20 cellular contexts compared by ENCODE assay signal in the genomic region with DNA sequence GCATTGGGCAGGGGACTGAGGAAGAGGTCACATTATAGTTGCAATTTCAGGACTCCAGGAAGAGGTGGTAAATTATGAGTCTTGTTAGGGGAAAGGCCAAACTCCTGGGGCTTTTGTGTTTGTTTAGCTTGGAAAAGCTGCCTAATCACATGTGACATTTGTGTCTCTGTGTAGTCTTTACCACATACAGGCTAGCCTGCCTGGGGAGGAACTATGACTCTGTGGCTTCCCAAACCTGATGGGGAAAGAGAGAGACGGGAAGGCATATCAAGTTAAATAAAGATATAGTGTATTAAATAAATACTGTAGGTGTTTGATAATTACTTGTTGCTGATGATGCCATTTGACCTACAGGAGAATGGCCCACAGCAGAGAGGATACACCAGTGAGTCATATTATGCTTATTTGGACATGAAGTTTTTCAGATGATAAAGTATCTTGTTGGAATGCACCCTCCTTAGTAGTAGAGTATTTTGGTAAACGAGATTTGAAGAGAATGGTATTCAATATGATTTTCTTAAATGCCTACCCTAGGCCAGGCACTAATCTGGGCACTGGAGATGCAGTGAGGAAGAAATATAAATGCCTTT. TPM values are rescaled to one million over a fixed set of nuclear protein-coding genes. Genes with fewer than 3 reads are reported as not detected.
DNase-seq lines count a peak whose midpoint lies in the region; ATAC-seq, FAIRE-seq and TF ChIP-seq lines count a peak whose summit lies in the region.
"Had no signal": no experiment of that assay in that cellular context is flagged by ENCODE, and none has a peak within 500 bp of the region (broad histone marks: within the 10 kb centered on the region; RNA-seq: fewer than 3 reads in every experiment).

No MANE protein-coding gene starts in this region.

- H3K4me3 ChIP-seq in A549 = no peak overlapping the region
- H3K4me3 ChIP-seq in astrocyte (ENCODE audit: insufficient read depth, low read depth, low read length) = no peak overlapping the region
- H3K4me3 ChIP-seq: SJCRH30 had no signal

- 6% methylated on average over 2 of the region's 2 CpGs for WGBS in A549 (ENCODE audit: missing lambda C conversion rate)

- POLR2A ChIA-PET in A549 (lab: Yijun Ruan, JAX) = no interaction called here

- TF ChIP-seq RAD21 in A549 (conservative IDR thresholded peaks at IDR 0.05 in 1 of 2, IDR thresholded peaks at IDR 0.05 in 1 of 2) = no peak

- H3K27ac Mint-ChIP-seq in astrocyte (ENCODE audit: unreplicated experiment) = no peak overlapping the region
- H3K27ac Mint-ChIP-seq: activated naive CD8-positive, alpha-beta T cell treated with anti-CD3 and anti-CD28 coated beads, Interleukin-2, amount 10 ng/mL, durations not matched to agents 7 days and 5 days; naive thymus-derived CD8-positive, alpha-beta T cell had no signal

- H3K9me3 ChIP-seq in A549 (no peaks in the 10 kb centered on the region), astrocyte (ENCODE audit: insufficient read depth, low read depth, low read length) (no peaks in the 10 kb centered on the region)
- H3K9me3 ChIP-seq: SJCRH30 had no signal

- H3K27me3 Mint-ChIP-seq in astrocyte (ENCODE audit: low read depth, unreplicated experiment) = no peaks in the 10 kb centered on the region
- H3K27me3 Mint-ChIP-seq: activated naive CD8-positive, alpha-beta T cell treated with anti-CD3 and anti-CD28 coated beads, Interleukin-2, amount 10 ng/mL, durations not matched to agents 7 days and 5 days; naive thymus-derived CD8-positive, alpha-beta T cell had no signal

- H3K4me1 Mint-ChIP-seq in astrocyte (ENCODE audit: low read depth, unreplicated experiment) = peaks cover 7% of the 10 kb centered on the region

- TF ChIP-seq POLR2A in A549 (IDR thresholded peaks at IDR 0.05; ENCODE audit: low read length) = no peak

- no peaks in the 10 kb centered on the region for H3K27me3 ChIP-seq in astrocyte (ENCODE audit: insufficient read depth, low read length)
- H3K27me3 ChIP-seq: SJCRH30 had no signal

- no peaks in the 10 kb centered on the region for H3K9me3 Mint-ChIP-seq in astrocyte (ENCODE audit: unreplicated experiment)
- H3K9me3 Mint-ChIP-seq: activated naive CD8-positive, alpha-beta T cell treated with anti-CD3 and anti-CD28 coated beads, Interleukin-2, amount 10 ng/mL, durations not matched to agents 7 days and 5 days; activated T-cell treated with anti-CD3 and anti-CD28 coated beads, Interleukin-2, amount 50 U/mL, for 4 hours; naive thymus-derived CD8-positive, alpha-beta T cell had no signal

- H3K27ac ChIP-seq in A549 = peak overlapping the region in 1 of 2 experiments; percentile 54; a peak in 2 of 6 replicates
- no peak overlapping the region for H3K27ac ChIP-seq in astrocyte (ENCODE audit: low read depth, low read length)
- H3K27ac ChIP-seq: SJCRH30 had no signal

- TF ChIP-seq EP300 in A549 (IDR thresholded peaks at IDR 0.05) = no peak

- DNase-seq in A549 (ENCODE audit: low read depth in 1 of 2, low spot score in 1 of 2) (peak in 1 of 2 experiments; percentile 7), HCEC 1CT (peak; percentile 49), astrocyte (ENCODE audit: low read depth) (peak; percentile 45), kidney tubule cell (ENCODE audit: low spot score) (peak; percentile 30), mesenteric fat pad (ENCODE audit: low spot score) (no peak), DMS114 treated with DMSO at 0.1 percent for 48 hours (lab: John Stamatoyannopoulos, UW; ENCODE audit: unreplicated experiment) (no peak), cerebellar cortex (ENCODE audit: low spot score) (no peak)
- DNase-seq: ACHN; activated CD4-positive, alpha-beta T cell treated with anti-CD3 and anti-CD28 coated beads for 48 hours; activated naive CD8-positive, alpha-beta T cell treated with anti-CD3 and anti-CD28 coated beads, Interleukin-2, amount 10 ng/mL, durations not matched to agents 7 days and 5 days; activated T-cell treated with anti-CD3 and anti-CD28 coated beads, Interleukin-2, amount 50 U/mL, for 4 hours; erythroblast; hippocampal formation; naive thymus-derived CD8-positive, alpha-beta T cell; NCI-H146; NCI-H446 treated with DMSO at 0.1 percent for 48 hours; SJCRH30; substantia nigra had no signal

- no peak for TF ChIP-seq CTCF in A549 (IDR thresholded peaks at IDR 0.05)
- no peak for TF ChIP-seq CTCF in astrocyte (IDR thresholded peaks at IDR 0.05; ENCODE audit: insufficient read depth, low read depth, low read length)

- peak overlapping the region; percentile 14 for H3K4me3 Mint-ChIP-seq in astrocyte (ENCODE audit: unreplicated experiment)
- H3K4me3 Mint-ChIP-seq: activated naive CD8-positive, alpha-beta T cell treated with anti-CD3 and anti-CD28 coated beads, Interleukin-2, amount 10 ng/mL, durations not matched to agents 7 days and 5 days; activated T-cell treated with anti-CD3 and anti-CD28 coated beads, Interleukin-2, amount 50 U/mL, for 4 hours; naive thymus-derived CD8-positive, alpha-beta T cell had no signal

- no peaks in the 10 kb centered on the region for H3K36me3 Mint-ChIP-seq in astrocyte (ENCODE audit: low read depth, unreplicated experiment)
- H3K36me3 Mint-ChIP-seq: activated naive CD8-positive, alpha-beta T cell treated with anti-CD3 and anti-CD28 coated beads, Interleukin-2, amount 10 ng/mL, durations not matched to agents 7 days and 5 days; naive thymus-derived CD8-positive, alpha-beta T cell had no signal

- CTCF ChIA-PET in A549 (lab: Yijun Ruan, JAX) = interaction anchor here (0.5 kb wide), 1 partner anchor 318 kb away, joined by 3 read pairs; no protein-coding TSS in a partner anchor

- H2AFZ ChIP-seq in astrocyte (ENCODE audit: low read depth, low read length) = no peak overlapping the region

- H3K36me3 ChIP-seq in astrocyte (ENCODE audit: insufficient read depth, low read length) = no peaks in the 10 kb centered on the region
- H3K36me3 ChIP-seq: SJCRH30 had no signal

- ATAC-seq in A549 (no peak), HG03571 (IDR thresholded peaks at IDR 0.05; ENCODE audit: unreplicated experiment) (no peak)
- ATAC-seq: activated T-cell treated with anti-CD3 and anti-CD28 coated beads, Interleukin-2, amount 50 U/mL, for 4 hours; naive thymus-derived CD8-positive, alpha-beta T cell had no signal

- H3K4me2 ChIP-seq in A549 (peak overlapping the region; percentile 56), astrocyte (ENCODE audit: low read length) (no peak overlapping the region)

- H3K4me1 ChIP-seq in A549 (peaks cover 25% of the 10 kb centered on the region), astrocyte (ENCODE audit: insufficient read depth, low read length) (peaks cover 23% of the 10 kb centered on the region)
- H3K4me1 ChIP-seq: SJCRH30 had no signal

- no peak for FAIRE-seq in A549 (lab: Jason Lieb, UNC)
- no peak for FAIRE-seq in astrocyte (lab: Jason Lieb, UNC)
- FAIRE-seq: H1 had no signal

- no peak overlapping the region for H3K9ac ChIP-seq in astrocyte (ENCODE audit: low read length)

- H4K20me1 ChIP-seq in astrocyte (ENCODE audit: insufficient read depth, low read length) = peaks cover 4% of the 10 kb centered on the region

- peaks cover 7% of the 10 kb centered on the region for H3K79me2 ChIP-seq in astrocyte (ENCODE audit: insufficient read depth, low read length)

TF ChIP-seq in A549, 52 proteins besides CTCF, POLR2A, EP300 and RAD21:
- TF ChIP-seq, protein P1, sequence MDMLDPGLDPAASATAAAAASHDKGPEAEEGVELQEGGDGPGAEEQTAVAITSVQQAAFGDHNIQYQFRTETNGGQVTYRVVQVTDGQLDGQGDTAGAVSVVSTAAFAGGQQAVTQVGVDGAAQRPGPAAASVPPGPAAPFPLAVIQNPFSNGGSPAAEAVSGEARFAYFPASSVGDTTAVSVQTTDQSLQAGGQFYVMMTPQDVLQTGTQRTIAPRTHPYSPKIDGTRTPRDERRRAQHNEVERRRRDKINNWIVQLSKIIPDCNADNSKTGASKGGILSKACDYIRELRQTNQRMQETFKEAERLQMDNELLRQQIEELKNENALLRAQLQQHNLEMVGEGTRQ (IDR thresholded peaks at IDR 0.05) = no peak
- TF ChIP-seq HOXA7 (CRISPR knock-in tag; IDR thresholded peaks at IDR 0.05) (no peak), SMC3 (IDR thresholded peaks at IDR 0.05) (no peak), FOSL2 (IDR thresholded peaks at IDR 0.05) (no peak), FOSL2 (CRISPR knock-in tag; IDR thresholded peaks at IDR 0.05) (peak; percentile 23), SREBF2 (IDR thresholded peaks at IDR 0.05) (no peak), CHD4 (IDR thresholded peaks at IDR 0.05; ENCODE audit: borderline replicate concordance) (no peak), MAZ (IDR thresholded peaks at IDR 0.05; ENCODE audit: borderline replicate concordance, low read depth, low read length) (no peak)
- TF ChIP-seq, protein P2, sequence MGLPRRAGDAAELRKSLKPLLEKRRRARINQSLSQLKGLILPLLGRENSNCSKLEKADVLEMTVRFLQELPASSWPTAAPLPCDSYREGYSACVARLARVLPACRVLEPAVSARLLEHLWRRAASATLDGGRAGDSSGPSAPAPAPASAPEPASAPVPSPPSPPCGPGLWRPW (IDR thresholded peaks at IDR 0.05) = no peak
TF ChIP-seq in A549: peak in this region for 1.

RNA-seq across cellular contexts. Expression of a gene that starts 4.0 kb away (rescaled TPM):
- polyA plus RNA-seq in A549 (2011; rRNA removed) (15.0 and 15.7 TPM in 2 replicates), A549 (2017; fragmentation: RNase III; extraction: RNeasy Plus Mini Kit Qiagen cat#74134 plus additional on column Dnase treatment) (4.2 to 4.9 TPM (median 4.3 TPM) in 3 replicates)
- 3.2 and 4.4 TPM in 2 replicates for polyA plus RNA-seq in A549 (2012; cell fraction: cytosol; rRNA removed)
- polyA plus RNA-seq in A549 (2012; cell fraction: nucleus; rRNA removed) = 3.2 and 3.4 TPM in 2 replicates
- polyA minus RNA-seq in A549 (2011; rRNA and poly(A)+ RNA removed) = 35.8 and 38.5 TPM in 2 replicates
- total RNA-seq in astrocyte (25.0 and 25.1 TPM in 2 replicates), mesenteric fat pad (25.5 TPM)

RNA-seq across cellular contexts. Expression of a gene that starts 38.6 kb away (rescaled TPM):
- polyA plus RNA-seq in A549 (2011; rRNA removed) (200 and 204 TPM in 2 replicates), A549 (2017; fragmentation: RNase III; extraction: RNeasy Plus Mini Kit Qiagen cat#74134 plus additional on column Dnase treatment) (199 to 218 TPM (median 201 TPM) in 3 replicates)
- polyA plus RNA-seq in A549 (2012; cell fraction: cytosol; rRNA removed) = 289 and 297 TPM in 2 replicates
- polyA plus RNA-seq in A549 (2012; cell fraction: nucleus; rRNA removed) = 233 and 305 TPM in 2 replicates
- 30.9 and 47.6 TPM in 2 replicates for polyA minus RNA-seq in A549 (2011; rRNA and poly(A)+ RNA removed)
- total RNA-seq in astrocyte (113 and 123 TPM in 2 replicates), mesenteric fat pad (57.2 TPM)

Comparison
In these comparisons a context has a peak if more than half of its experiments do, and no peak if none do; other contexts are left out.
1. DNase-seq: peak in HCEC 1CT (single experiment), astrocyte (single experiment) and kidney tubule cell (single experiment); none in mesenteric fat pad (single experiment), DMS114 treated with DMSO at 0.1 percent for 48 hours (single experiment) and cerebellar cortex (single experiment).